Comparison of ENCODE assay signal across 8 cellular contexts in the genomic region with DNA sequence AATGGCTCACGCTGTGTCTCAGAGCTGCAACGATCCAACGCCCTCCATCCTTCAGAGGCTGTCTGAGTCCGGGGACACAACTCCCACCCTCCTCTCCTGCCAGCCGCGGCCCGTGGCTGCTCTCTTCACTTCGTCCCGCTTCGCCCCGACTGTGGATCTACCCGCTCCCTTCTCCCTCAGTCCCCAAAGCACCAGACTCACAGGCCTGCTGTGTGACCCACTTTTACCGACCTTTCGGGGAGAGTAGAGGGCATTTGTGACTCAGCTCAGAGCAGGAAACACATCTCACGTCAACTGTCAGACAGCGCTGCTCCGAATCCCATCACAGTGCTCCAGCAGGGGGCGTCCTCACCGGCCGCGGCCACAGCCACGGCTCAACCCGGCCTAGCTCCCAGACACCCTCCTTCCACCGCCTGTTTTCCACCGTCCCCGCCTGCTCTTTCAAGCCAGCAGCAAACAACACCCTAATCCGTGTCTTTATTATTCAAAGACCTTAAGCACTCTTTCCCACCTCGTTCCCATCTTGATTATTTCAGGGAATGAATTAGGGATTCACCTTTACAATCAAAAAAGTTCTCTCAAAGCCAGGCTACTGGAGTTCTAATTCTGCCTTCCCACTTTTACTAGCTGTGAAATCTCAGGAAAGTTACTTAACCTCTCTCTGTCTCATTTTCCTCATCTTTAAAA.
A peak's percentile ranks its signal among the peaks of the same experiment; 100 is the strongest.
DNase-seq lines count a peak whose midpoint lies in the region; ATAC-seq and TF ChIP-seq lines count a peak whose summit lies in the region.

No MANE protein-coding gene starts in this region.

- H3K4me3 ChIP-seq in GM12864 (ENCODE audit: low read depth, low read length) (no peak overlapping the region; the same call in 1 of the 2 replicates), OCI-LY1 (ENCODE audit: low read depth, low read length, poor library complexity, severe bottlenecking) (peak overlapping the region; percentile 55), muscle layer of colon (ENCODE audit: low read depth in 1 of 2, low read length in 2 of 2) (peak overlapping the region; percentile 12 to 53)

- no peak overlapping the region for H2AFZ ChIP-seq in OCI-LY1 (ENCODE audit: low read length)

- H3K4me1 ChIP-seq in OCI-LY1 (ENCODE audit: insufficient read depth, low read length, severe bottlenecking) (peaks cover 20% of the 10 kb centered on the region), muscle layer of colon (ENCODE audit: insufficient read depth, low read length) (no peaks in the 10 kb centered on the region)

- no peak overlapping the region for H3K27ac ChIP-seq in OCI-LY1 (ENCODE audit: low read depth, low read length, poor library complexity, severe bottlenecking)
- no peak overlapping the region for H3K27ac ChIP-seq in muscle layer of colon (ENCODE audit: low read depth, low read length)

- DNase-seq in GM12864 (ENCODE audit: low read depth): peak; percentile 34
- peak; percentile 83 for DNase-seq in activated T-cell treated with anti-CD3 and anti-CD28 coated beads for 4 hours
- peak; percentile 83 to 90 for DNase-seq in erythroblast (lab: John Stamatoyannopoulos, UW)
- peak; percentile 63 to 64 for DNase-seq in stimulated activated CD8-positive, alpha-beta memory T cell treated with anti-CD3 and anti-CD28 coated beads, Interleukin-4, amount 100 ng/mL, for 1 hour (ENCODE audit: low read depth in 2 of 2, low spot score in 1 of 2)
- no peak for DNase-seq in NCI-H1436 treated with DMSO at 0.1 percent for 48 hours (lab: John Stamatoyannopoulos, UW)

- H3K27me3 ChIP-seq in OCI-LY1 (ENCODE audit: insufficient read depth, low read length) (no peaks in the 10 kb centered on the region; the same call in 1 of the 2 replicates), muscle layer of colon (ENCODE audit: control insufficient read depth in 1 of 2, insufficient read depth in 2 of 2, low read length in 2 of 2) (no peaks in the 10 kb centered on the region)

- H3K9me2 ChIP-seq in OCI-LY1 (ENCODE audit: low read depth, low read length): no peaks in the 10 kb centered on the region

- H3F3A ChIP-seq in OCI-LY1 (ENCODE audit: insufficient read depth, low read length): no peaks in the 10 kb centered on the region

- H3K4me2 ChIP-seq in OCI-LY1 (ENCODE audit: low read length): peak overlapping the region; percentile 78

- peak; percentile 84 for ATAC-seq in HG03095 (IDR thresholded peaks at IDR 0.05; ENCODE audit: unreplicated experiment)

- TF ChIP-seq POLR2A in erythroblast (IDR thresholded peaks at IDR 0.05; ENCODE audit: low read length): peak; percentile 30

- H3K79me2 ChIP-seq in OCI-LY1 (ENCODE audit: insufficient read depth, low read length): no peaks in the 10 kb centered on the region

- H3K36me3 ChIP-seq in OCI-LY1 (ENCODE audit: insufficient read depth, low read length) (no peaks in the 10 kb centered on the region), muscle layer of colon (ENCODE audit: insufficient read depth, low read length) (no peaks in the 10 kb centered on the region)

- TF ChIP-seq CTCF in GM12864 (IDR thresholded peaks at IDR 0.05; ENCODE audit: low read depth, low read length, missing control alignments): peak; percentile 99
- peak; percentile 88 for TF ChIP-seq CTCF in OCI-LY1 (IDR thresholded peaks at IDR 0.05; ENCODE audit: low read length)

- H3K9me3 ChIP-seq in OCI-LY1 (ENCODE audit: low read length) (no peaks in the 10 kb centered on the region), muscle layer of colon (ENCODE audit: low read length) (no peaks in the 10 kb centered on the region)

- H4K20me1 ChIP-seq in OCI-LY1 (ENCODE audit: insufficient read depth, low read length): no peaks in the 10 kb centered on the region

- H3K9ac ChIP-seq in OCI-LY1 (ENCODE audit: low read length) (peak overlapping the region; percentile 54; the same call in 1 of the 2 replicates), muscle layer of colon (ENCODE audit: low read length) (no peak overlapping the region)
